24 cellular contexts compared by ENCODE assay signal in genomic region chr4:48620093-48620492, GRCh38.
"Had no signal": no experiment of that assay in that cellular context is flagged by ENCODE, and none has a peak within 500 bp of the region (broad histone marks: within the 10 kb centered on the region; RNA-seq: fewer than 3 reads in every experiment).

No MANE protein-coding gene starts in this region.

- H3K36me3 ChIP-seq: prostate gland, uterus had no signal

- ATAC-seq: activated naive CD8-positive, alpha-beta T cell treated with anti-CD3 and anti-CD28 coated beads, Interleukin-2, amount 50 U/mL, for 24 hours; left ventricle myocardium superior; sciatic nerve; stimulated activated naive CD8-positive, alpha-beta T cell treated with anti-CD3 and anti-CD28 coated beads, Interleukin-15, Interleukin-2, amounts not matched to agents 100 U/mL and 50 U/mL, for 24 hours had no signal

- FAIRE-seq: colon had no signal

- H3K9me3 ChIP-seq: neutrophil, prostate gland, uterus had no signal

- H3K4me3 ChIP-seq: prostate gland, skin epidermis, uterus had no signal

- H3K4me1 ChIP-seq: prostate gland, uterus had no signal

- DNase-seq: activated CD4-positive, alpha-beta T cell treated with anti-CD3 and anti-CD28 coated beads for 4 hours; activated CD4-positive, alpha-beta T cell treated with anti-CD3 and anti-CD28 coated beads, Interleukin-2, amount 50 U/mL, for 48 hours; activated CD8-positive, alpha-beta memory T cell treated with anti-CD3 and anti-CD28 coated beads, Interleukin-2, amount 50 U/mL, for 48 hours; activated gamma-delta T cell treated with Interleukin-2 at 50 U/mL for 16 hours; activated naive CD4-positive, alpha-beta T cell treated with anti-CD3 and anti-CD28 coated beads, Interleukin-2, amount 50 U/mL, for 16 hours; activated naive CD8-positive, alpha-beta T cell treated with anti-CD3 and anti-CD28 coated beads, Interleukin-2, amount 50 U/mL, for 24 hours; activated T-cell treated with anti-CD3 and anti-CD28 coated beads, Interleukin-2, amount 50 U/mL, for 24 hours; effector memory CD4-positive, alpha-beta T cell; foreskin fibroblast; islet precursor cell; left ventricle myocardium superior; naive B cell; nephron progenitor cell; retina; stimulated activated CD4-positive, alpha-beta T cell treated with anti-CD3 and anti-CD28 coated beads, Interleukin-12 subunit alpha, Interleukin-12 subunit beta, amount 100 ng/mL, for 4 hours; stimulated activated CD4-positive, alpha-beta T cell treated with anti-CD3 and anti-CD28 coated beads, Interleukin-4, amount 100 ng/mL, for 1 hour; stimulated activated naive CD8-positive, alpha-beta T cell treated with anti-CD3 and anti-CD28 coated beads, Interleukin-15, Interleukin-2, amounts not matched to agents 100 U/mL and 50 U/mL, for 24 hours; T-helper 1 cell; uterus had no signal
